Comparison of ENCODE assay signal across 1 cellular context in the genomic region with DNA sequence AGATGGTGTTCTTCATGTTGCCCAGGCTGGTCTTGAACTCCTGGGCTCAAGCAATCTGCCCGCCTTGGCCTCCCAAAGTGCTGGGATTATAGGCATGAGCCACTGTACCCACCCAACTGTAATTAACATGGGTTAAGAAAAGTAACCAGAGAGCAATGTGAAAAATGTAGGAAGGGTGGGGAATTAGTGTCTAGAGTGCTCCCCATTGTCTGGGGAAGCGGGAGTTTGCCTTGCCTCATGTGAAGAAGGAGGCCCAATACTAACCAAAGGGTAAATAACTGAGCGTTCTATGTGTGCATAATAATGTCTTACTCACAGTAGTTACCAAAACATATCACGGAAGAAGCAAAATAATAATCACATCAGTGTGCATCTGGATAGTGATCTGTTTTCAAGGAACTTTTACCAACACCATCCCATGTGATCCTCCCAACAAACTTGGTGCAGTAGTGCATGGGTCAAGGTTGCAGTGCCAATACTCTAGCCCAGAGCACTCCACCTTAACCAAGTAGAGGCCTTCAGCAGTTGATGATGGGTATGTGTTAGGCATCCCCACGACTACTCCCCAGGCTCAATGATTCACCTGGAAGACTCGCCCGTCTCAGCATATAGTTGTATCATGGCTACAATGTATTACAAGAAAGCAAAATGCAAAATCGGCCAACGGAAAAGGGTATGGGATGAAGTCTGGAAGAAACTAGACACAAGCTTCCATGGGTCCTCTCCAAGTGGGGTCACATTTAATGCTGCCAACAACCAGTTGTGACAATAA.
TF ChIP-seq lines count a peak whose summit lies in the region.

No MANE protein-coding gene starts in this region.

TF ChIP-seq in liver, 16 proteins besides CTCF, POLR2A, EP300 and RAD21 (continued from another document):
- TF ChIP-seq, protein P1, sequence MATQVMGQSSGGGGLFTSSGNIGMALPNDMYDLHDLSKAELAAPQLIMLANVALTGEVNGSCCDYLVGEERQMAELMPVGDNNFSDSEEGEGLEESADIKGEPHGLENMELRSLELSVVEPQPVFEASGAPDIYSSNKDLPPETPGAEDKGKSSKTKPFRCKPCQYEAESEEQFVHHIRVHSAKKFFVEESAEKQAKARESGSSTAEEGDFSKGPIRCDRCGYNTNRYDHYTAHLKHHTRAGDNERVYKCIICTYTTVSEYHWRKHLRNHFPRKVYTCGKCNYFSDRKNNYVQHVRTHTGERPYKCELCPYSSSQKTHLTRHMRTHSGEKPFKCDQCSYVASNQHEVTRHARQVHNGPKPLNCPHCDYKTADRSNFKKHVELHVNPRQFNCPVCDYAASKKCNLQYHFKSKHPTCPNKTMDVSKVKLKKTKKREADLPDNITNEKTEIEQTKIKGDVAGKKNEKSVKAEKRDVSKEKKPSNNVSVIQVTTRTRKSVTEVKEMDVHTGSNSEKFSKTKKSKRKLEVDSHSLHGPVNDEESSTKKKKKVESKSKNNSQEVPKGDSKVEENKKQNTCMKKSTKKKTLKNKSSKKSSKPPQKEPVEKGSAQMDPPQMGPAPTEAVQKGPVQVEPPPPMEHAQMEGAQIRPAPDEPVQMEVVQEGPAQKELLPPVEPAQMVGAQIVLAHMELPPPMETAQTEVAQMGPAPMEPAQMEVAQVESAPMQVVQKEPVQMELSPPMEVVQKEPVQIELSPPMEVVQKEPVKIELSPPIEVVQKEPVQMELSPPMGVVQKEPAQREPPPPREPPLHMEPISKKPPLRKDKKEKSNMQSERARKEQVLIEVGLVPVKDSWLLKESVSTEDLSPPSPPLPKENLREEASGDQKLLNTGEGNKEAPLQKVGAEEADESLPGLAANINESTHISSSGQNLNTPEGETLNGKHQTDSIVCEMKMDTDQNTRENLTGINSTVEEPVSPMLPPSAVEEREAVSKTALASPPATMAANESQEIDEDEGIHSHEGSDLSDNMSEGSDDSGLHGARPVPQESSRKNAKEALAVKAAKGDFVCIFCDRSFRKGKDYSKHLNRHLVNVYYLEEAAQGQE (IDR thresholded peaks at IDR 0.05) = no peak
- TF ChIP-seq TAF1 (conservative IDR thresholded peaks at IDR 0.05) = no peak
- no peak for TF ChIP-seq FOXA1 (IDR thresholded peaks at IDR 0.05)
- TF ChIP-seq JUND (IDR thresholded peaks at IDR 0.05) = no peak
- TF ChIP-seq GABPA (IDR thresholded peaks at IDR 0.05 in 1 of 2, conservative IDR thresholded peaks at IDR 0.05 in 1 of 2) = no peak
- no peak for TF ChIP-seq FOXA2 (IDR thresholded peaks at IDR 0.05)
